In genomic region chr13:34748078-34748477, GRCh38 we compare ENCODE assay signal across 9 cellular contexts.
A peak's percentile ranks its signal among the peaks of the same experiment; 100 is the strongest.
DNase-seq lines count a peak whose midpoint lies in the region; ATAC-seq, FAIRE-seq and TF ChIP-seq lines count a peak whose summit lies in the region.
"Had no signal": no experiment of that assay in that cellular context is flagged by ENCODE, and none has a peak within 500 bp of the region (broad histone marks: within the 10 kb centered on the region; RNA-seq: fewer than 3 reads in every experiment).

No MANE protein-coding gene starts in this region.

- intact Hi-C loops in endothelial cell of umbilical vein (cut with micrococcal nuclease) = no loop called here
- intact Hi-C loops in CD4-positive, alpha-beta T cell (cut with DNase I, micrococcal nuclease) = no loop called here

- H3K9me1 ChIP-seq in endothelial cell of umbilical vein (replicated peaks; ENCODE audit: control insufficient read depth, extremely low read depth, insufficient read depth, low read length) = no peaks in the 10 kb centered on the region

- CTCF ChIA-PET in endothelial cell of umbilical vein (lab: Charles Lee) = interaction anchor here (1.2 to 1.4 kb wide), 2 partner anchors 9 to 10 kb away, joined by 3 to 5 read pairs; no protein-coding TSS in a partner anchor
- CTCF ChIA-PET in CD4-positive, alpha-beta T cell (lab: Charles Lee) = no interaction called here

- no peaks in the 10 kb centered on the region for H3K4me1 Mint-ChIP-seq in CD4-positive, alpha-beta T cell (ENCODE audit: low read depth)

- no peak overlapping the region for H3K27ac Mint-ChIP-seq in CD4-positive, alpha-beta T cell

- no peak overlapping the region for H3K27ac ChIP-seq in endothelial cell of umbilical vein (ENCODE audit: insufficient read depth, low read depth, low read length)
- H3K27ac ChIP-seq in CD4-positive, alpha-beta T cell (ENCODE audit: low read depth, low read length) = no peak overlapping the region

- H3K9me3 Mint-ChIP-seq in CD4-positive, alpha-beta T cell = peaks cover 2% of the 10 kb centered on the region

- no peaks in the 10 kb centered on the region for H3K36me3 Mint-ChIP-seq in CD4-positive, alpha-beta T cell (ENCODE audit: low read depth)

- peak overlapping the region; percentile 72 for H2AFZ ChIP-seq in endothelial cell of umbilical vein (ENCODE audit: low read depth, low read length)

- H3K9ac ChIP-seq in endothelial cell of umbilical vein (replicated peaks; ENCODE audit: extremely low read depth, insufficient read depth, low read length) = no peak overlapping the region

- peaks cover 0 to 3% of the 10 kb centered on the region in 2 experiments for H3K27me3 ChIP-seq in endothelial cell of umbilical vein (ENCODE audit: control insufficient read depth in 2 of 2, insufficient read depth in 2 of 2, low read length in 2 of 2)
- H3K27me3 ChIP-seq in CD4-positive, alpha-beta T cell (ENCODE audit: control insufficient read depth, insufficient read depth, low read length) = no peaks in the 10 kb centered on the region

- no peaks in the 10 kb centered on the region for H4K20me1 ChIP-seq in endothelial cell of umbilical vein (replicated peaks; ENCODE audit: control insufficient read depth, extremely low read depth, insufficient read depth, low read length)

- H3K27me3 Mint-ChIP-seq in CD4-positive, alpha-beta T cell = peaks cover 27% of the 10 kb centered on the region

- no peak overlapping the region for H3K4me3 Mint-ChIP-seq in CD4-positive, alpha-beta T cell

- peaks cover 5% of the 10 kb centered on the region for H3K4me1 ChIP-seq in endothelial cell of umbilical vein (ENCODE audit: control insufficient read depth, extremely low read depth, insufficient read depth, low read length)

- TF ChIP-seq CTCF in endothelial cell of umbilical vein (IDR thresholded peaks at IDR 0.05; ENCODE audit: extremely low read depth in 1 of 2, insufficient read depth in 1 of 2, low read depth in 1 of 2, low read length in 2 of 2) = no peak
- no peak for TF ChIP-seq CTCF in CD4-positive, alpha-beta T cell (IDR thresholded peaks at IDR 0.05)

- POLR2A ChIA-PET in endothelial cell of umbilical vein (lab: Charles Lee) = interaction anchor here (0.7 kb wide), 1 partner anchor 407 kb away, joined by 3 read pairs; no protein-coding TSS in a partner anchor
- POLR2A ChIA-PET in CD4-positive, alpha-beta T cell (lab: Charles Lee) = no interaction called here

- no peak for TF ChIP-seq POLR2A in endothelial cell of umbilical vein (IDR thresholded peaks at IDR 0.05; ENCODE audit: low read depth, low read length)

- dilution Hi-C loops in endothelial cell of umbilical vein (cut with MboI; ENCODE audit: extremely low pct_ligation_motif_present, low sequenced_read_pairs) = no loop called here

- DNase-seq in DMS79 (lab: John Stamatoyannopoulos, UW) (peak; percentile 22), NCI-H1436 treated with DMSO at 0.1 percent for 48 hours (lab: John Stamatoyannopoulos, UW) (peak; percentile 13), endothelial cell of umbilical vein (ENCODE audit: low read depth, low spot score) (peak; percentile 78), mucosa of gallbladder (ENCODE audit: low spot score) (peak; percentile 80), NCI-H226 (no peak), HCEC 1CT (no peak)
- no peak for DNase-seq in CD4-positive, alpha-beta T cell

- H3K4me2 ChIP-seq in endothelial cell of umbilical vein (ENCODE audit: insufficient read depth, low read length) = peak overlapping the region; percentile 47

- no peak overlapping the region for H3K4me3 ChIP-seq in endothelial cell of umbilical vein (replicated peaks in 1 of 3; ENCODE audit: insufficient read depth in 1 of 3, low read depth in 1 of 3, low read length in 3 of 3)
- H3K4me3 ChIP-seq: skin epidermis had no signal

- BruUV-seq in endothelial cell of umbilical vein (replicated peaks; lab: Mats Ljungman, UMichigan) = no TSS peak

- no peaks in the 10 kb centered on the region for H3K9me3 ChIP-seq in endothelial cell of umbilical vein (replicated peaks; ENCODE audit: control insufficient read depth, insufficient read depth, low read length)
- H3K9me3 ChIP-seq in CD4-positive, alpha-beta T cell (ENCODE audit: control insufficient read depth, low read length) = no peaks in the 10 kb centered on the region

- H3K79me2 ChIP-seq in endothelial cell of umbilical vein (ENCODE audit: control insufficient read depth, insufficient read depth, low read length) = no peaks in the 10 kb centered on the region

- no peaks in the 10 kb centered on the region for H3K36me3 ChIP-seq in endothelial cell of umbilical vein (ENCODE audit: control insufficient read depth in 2 of 2, extremely low read depth in 1 of 2, insufficient read depth in 2 of 2, low read length in 2 of 2)

- FAIRE-seq in endothelial cell of umbilical vein (lab: Jason Lieb, UNC) = peak; percentile 93

- no peak for ATAC-seq in HG03045 (IDR thresholded peaks at IDR 0.05; ENCODE audit: unreplicated experiment)
- no peak for ATAC-seq in CD4-positive, alpha-beta T cell (ENCODE audit: poor library complexity)

TF ChIP-seq in endothelial cell of umbilical vein, 7 proteins besides CTCF, POLR2A, EP300 and RAD21:
- TF ChIP-seq MYC (IDR thresholded peaks at IDR 0.05; ENCODE audit: low read depth, low read length) (no peak), JUN (IDR thresholded peaks at IDR 0.05; ENCODE audit: borderline replicate concordance, insufficient read depth, insufficient read length, low read depth) (peak; percentile 49)

Comparison
In these comparisons a context has a peak if more than half of its experiments do, and no peak if none do; other contexts are left out.
1. DNase-seq: peak in DMS79 (single experiment), NCI-H1436 treated with DMSO at 0.1 percent for 48 hours (single experiment), endothelial cell of umbilical vein (single experiment) and mucosa of gallbladder (single experiment); none in NCI-H226 (single experiment), HCEC 1CT (single experiment) and CD4-positive, alpha-beta T cell (0 of 10).